In the genomic region with DNA sequence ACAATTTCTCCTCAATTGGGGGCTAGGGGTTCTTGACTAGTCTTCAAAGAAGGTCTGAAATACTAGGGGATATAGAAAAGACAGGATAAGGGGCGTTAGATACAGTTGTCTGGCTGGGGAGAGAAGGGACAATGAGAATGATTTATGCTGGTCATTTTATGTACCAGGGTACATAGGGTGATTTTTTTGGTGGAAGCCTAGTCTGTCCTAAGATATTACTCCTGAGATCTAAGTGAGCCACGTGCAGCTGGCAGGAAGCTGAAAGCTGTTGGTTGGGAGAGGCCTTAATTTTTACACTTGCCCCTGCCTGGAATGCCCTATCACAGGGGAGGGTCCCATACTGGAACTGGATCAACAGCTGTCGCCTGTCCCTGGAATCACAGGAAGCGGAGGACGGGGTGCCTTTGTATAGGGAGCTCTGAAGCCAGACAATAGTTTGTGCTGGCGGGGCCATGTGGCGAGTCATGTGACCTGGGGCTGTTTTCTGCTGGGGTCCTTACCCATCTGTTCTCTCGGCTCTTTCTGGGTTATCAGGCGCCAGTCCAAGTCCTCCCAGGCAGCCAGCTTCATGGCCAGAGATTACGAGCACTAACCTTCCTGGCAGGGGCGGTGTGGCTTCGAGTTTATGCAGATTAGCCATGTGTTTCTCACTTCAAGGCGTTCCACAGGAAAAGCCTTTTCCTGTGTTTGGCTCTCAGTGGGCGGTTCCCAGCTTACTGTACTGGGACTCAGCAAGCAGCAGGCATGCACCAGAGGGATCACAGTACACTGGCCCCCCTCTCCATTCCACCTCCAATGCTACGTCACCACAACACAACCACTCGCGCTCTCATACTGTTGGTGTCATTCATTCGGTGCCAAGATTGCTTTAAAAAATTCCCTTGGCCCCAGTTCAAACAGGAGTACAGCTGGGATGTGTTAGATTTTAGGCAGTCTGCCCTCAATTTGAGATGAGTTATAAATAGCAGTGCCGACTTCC, we compare ENCODE assay signal across 8 cellular contexts. TPM values are rescaled to one million over a fixed set of nuclear protein-coding genes. Genes with fewer than 3 reads are reported as not detected.
DNase-seq lines count a peak whose midpoint lies in the region; ATAC-seq and TF ChIP-seq lines count a peak whose summit lies in the region.

No MANE protein-coding gene starts in this region.

- H3K27me3 ChIP-seq in left ventricle myocardium inferior (ENCODE audit: low read depth) = no peaks in the 10 kb centered on the region
- H3K27me3 ChIP-seq in trophoblast cell (ENCODE audit: insufficient read depth, low read length) = no peaks in the 10 kb centered on the region

- no CpG with 5 or more reads among the region's 19 CpGs for WGBS in trophoblast cell (ENCODE audit: extremely low coverage, insufficient coverage, insufficient read length)

- H3K4ac ChIP-seq in trophoblast cell (ENCODE audit: low read depth, low read length) = peak overlapping the region; percentile 31

- in situ Hi-C loops in astrocyte of the cerebellum (cut with HindIII; ENCODE audit: low sequenced_read_pairs) = no loop called here
- in situ Hi-C loops in GM13976 (cut with MboI; ENCODE audit: low sequenced_read_pairs, unreplicated experiment) = no loop called here

- no peak overlapping the region for H2BK12ac ChIP-seq in trophoblast cell (ENCODE audit: low read length)

- H2AK5ac ChIP-seq in trophoblast cell (ENCODE audit: low read length) = no peak overlapping the region

- DNase-seq in COLO829 (ENCODE audit: low spot score) (peak; percentile 87), SK-N-DZ (ENCODE audit: low spot score) (peak; percentile 86), astrocyte of the cerebellum (ENCODE audit: low read depth) (peak; percentile 100), left ventricle myocardium inferior (peak; percentile 83), trophoblast cell (peak; percentile 45 to 59), GM13976 (ENCODE audit: low spot score) (no peak)

- H3K9me3 ChIP-seq in KOPT-K1 (ENCODE audit: insufficient read depth, low read length, poor library complexity, severe bottlenecking) (no peaks in the 10 kb centered on the region), left ventricle myocardium inferior (replicated peaks) (no peaks in the 10 kb centered on the region), trophoblast cell (ENCODE audit: insufficient read depth, low read depth, low read length) (no peaks in the 10 kb centered on the region)

- H3K14ac ChIP-seq in trophoblast cell (ENCODE audit: low read length) = no peak overlapping the region

- TF ChIP-seq CTCF in astrocyte of the cerebellum (IDR thresholded peaks at IDR 0.05; ENCODE audit: low read depth, low read length, missing control alignments) (no peak), left ventricle myocardium inferior (IDR thresholded peaks at IDR 0.05; ENCODE audit: borderline replicate concordance) (no peak), GM13976 (IDR thresholded peaks at IDR 0.05; ENCODE audit: borderline replicate concordance, control extremely low read depth, extremely low read depth, insufficient read depth, missing control alignments) (no peak)

- H3K23ac ChIP-seq in trophoblast cell (ENCODE audit: low read length) = no peak overlapping the region

- no peak for ATAC-seq in GM21619 (IDR thresholded peaks at IDR 0.05; ENCODE audit: unreplicated experiment)

- peak overlapping the region; percentile 48 for H3K4me2 ChIP-seq in trophoblast cell (ENCODE audit: low read length)

- H3K4me3 ChIP-seq in astrocyte of the cerebellum (ENCODE audit: low read depth, low read length) = no peak overlapping the region
- H3K4me3 ChIP-seq in left ventricle myocardium inferior = peak overlapping the region; percentile 46
- H3K4me3 ChIP-seq in trophoblast cell (ENCODE audit: low read depth, low read length) = no peak overlapping the region

- intact Hi-C loops in left ventricle myocardium inferior (cut with micrococcal nuclease) = no loop called here

- H3K79me2 ChIP-seq in trophoblast cell (ENCODE audit: control insufficient read depth, insufficient read depth, low read length, poor library complexity) = peaks cover 18% of the 10 kb centered on the region

- H3K79me1 ChIP-seq in trophoblast cell (ENCODE audit: low read length) = no peaks in the 10 kb centered on the region

- no peak overlapping the region for H2BK5ac ChIP-seq in trophoblast cell (ENCODE audit: low read depth, low read length, poor library complexity)

- peaks cover 100% of the 10 kb centered on the region for H3K4me1 ChIP-seq in left ventricle myocardium inferior
- H3K4me1 ChIP-seq in trophoblast cell (ENCODE audit: control insufficient read depth in 1 of 2, insufficient read depth in 2 of 2, low read length in 2 of 2) = peaks cover 10 to 31% of the 10 kb centered on the region in 2 experiments

- peaks cover 39% of the 10 kb centered on the region for H3K36me3 ChIP-seq in KOPT-K1 (ENCODE audit: insufficient read depth, low read length)
- peaks cover 5% of the 10 kb centered on the region for H3K36me3 ChIP-seq in left ventricle myocardium inferior
- peaks cover 1 to 5% of the 10 kb centered on the region in 2 experiments for H3K36me3 ChIP-seq in trophoblast cell (ENCODE audit: control insufficient read depth in 1 of 2, insufficient read depth in 2 of 2, low read length in 2 of 2)

- no peak overlapping the region for H4K8ac ChIP-seq in trophoblast cell (ENCODE audit: low read depth, low read length)

- H2AFZ ChIP-seq in trophoblast cell (ENCODE audit: insufficient read depth, low read length, poor library complexity) = no peak overlapping the region

- no peak overlapping the region for H2BK120ac ChIP-seq in trophoblast cell (ENCODE audit: insufficient read depth, low read length, poor library complexity)

- no peak overlapping the region for H3K18ac ChIP-seq in trophoblast cell (ENCODE audit: low read length)

- H4K91ac ChIP-seq in trophoblast cell (ENCODE audit: low read depth, low read length) = no peak overlapping the region

- H3K9ac ChIP-seq in trophoblast cell (ENCODE audit: low read length) = no peak overlapping the region

- no peak overlapping the region for H4K12ac ChIP-seq in trophoblast cell (ENCODE audit: low read depth, low read length)

- peak overlapping the region; percentile 24 for H3K27ac ChIP-seq in KOPT-K1 (ENCODE audit: low read depth, low read length, poor library complexity, severe bottlenecking)
- peak overlapping the region; percentile 82 for H3K27ac ChIP-seq in left ventricle myocardium inferior (replicated peaks)
- peak overlapping the region; percentile 1 for H3K27ac ChIP-seq in trophoblast cell (ENCODE audit: low read depth, low read length)

RNA-seq across cellular contexts. Expression of gene ARID1A, which starts 27.5 kb away (rescaled TPM):
- polyA plus RNA-seq in SK-N-DZ (2014; cell fraction: cytosol; rRNA removed) = 28.8 and 29.1 TPM in 2 replicates
- 14.1 and 24.3 TPM in 2 replicates for polyA plus RNA-seq in SK-N-DZ (2014; cell fraction: nucleus; rRNA removed)
- 31.7 TPM for total RNA-seq in left ventricle myocardium inferior
- 84.0 and 87.9 TPM in 2 replicates for polyA plus RNA-seq in trophoblast cell (2013)

Comparison
In these comparisons a context has a peak if more than half of its experiments do, and no peak if none do; other contexts are left out.
1. H3K27ac ChIP-seq: peak in every context shown above with its lines; median percentile 82 in left ventricle myocardium inferior; 24 in KOPT-K1; 1 in trophoblast cell.